Comparison of ENCODE assay signal across 27 cellular contexts in genomic region chr21:16320110-16320509, GRCh38.
DNase-seq lines count a peak whose midpoint lies in the region; ATAC-seq, FAIRE-seq and TF ChIP-seq lines count a peak whose summit lies in the region.
"Had no signal": no experiment of that assay in that cellular context is flagged by ENCODE, and none has a peak within 500 bp of the region (broad histone marks: within the 10 kb centered on the region; RNA-seq: fewer than 3 reads in every experiment).

No MANE protein-coding gene starts in this region.

- H3K4me2 ChIP-seq in HepG2 (ENCODE audit: low read depth, low read length): no peak overlapping the region
- H3K4me2 ChIP-seq in H1 (ENCODE audit: insufficient read depth in 1 of 2, low read depth in 2 of 2, low read length in 2 of 2): no peak overlapping the region
- H3K4me2 ChIP-seq: BLaER1 had no signal

- in situ Hi-C loops in HepG2 (cut with HindIII; ENCODE audit: extremely low pct_ligation_motif_present, low pct_unique_long_range_greater_than_20kb): no loop called here

- TF ChIP-seq RAD21 in HepG2 (CRISPR knock-in tag; IDR thresholded peaks at IDR 0.05) (no peak), H1 (IDR thresholded peaks at IDR 0.05 in 1 of 2, conservative IDR thresholded peaks at IDR 0.05 in 1 of 2; ENCODE audit: low read depth in 2 of 2, low read length in 2 of 2) (no peak)

- H2BK15ac ChIP-seq in H1 (ENCODE audit: low read length): no peak overlapping the region

- no peak for TF ChIP-seq EP300 in HepG2 (IDR thresholded peaks at IDR 0.05; ENCODE audit: low read depth in 2 of 2, low read length in 2 of 2)
- no peak for TF ChIP-seq EP300 in HepG2 (CRISPR knock-in tag; IDR thresholded peaks at IDR 0.05; ENCODE audit: borderline replicate concordance)
- no peak for TF ChIP-seq EP300 in H1 (IDR thresholded peaks at IDR 0.05; ENCODE audit: borderline replicate concordance in 1 of 2, low read depth in 2 of 2, low read length in 2 of 2)

- intact Hi-C loops in HepG2 (cut with micrococcal nuclease; ENCODE audit: unreplicated experiment) (no loop called here), right lobe of liver (cut with DNase I) (no loop called here)

- H4K20me1 ChIP-seq in HepG2 (ENCODE audit: insufficient read depth, low read length): no peaks in the 10 kb centered on the region
- H4K20me1 ChIP-seq in H1 (replicated peaks in 1 of 2; ENCODE audit: control insufficient read depth in 1 of 2, insufficient read depth in 2 of 2, low read length in 2 of 2): no peaks in the 10 kb centered on the region
- H4K20me1 ChIP-seq: BLaER1 had no signal

- H3K23ac ChIP-seq in H1 (ENCODE audit: insufficient read length): no peak overlapping the region

- H3K27ac ChIP-seq in HepG2 (ENCODE audit: extremely low read length, insufficient read depth, low read length) (no peak overlapping the region), right lobe of liver (no peak overlapping the region), H1 (ENCODE audit: low read depth, low read length) (no peak overlapping the region)
- H3K27ac ChIP-seq: 22Rv1, BLaER1 had no signal

- no peak overlapping the region for H4K8ac ChIP-seq in H1 (ENCODE audit: extremely low read depth, insufficient read depth, low read length)

- H3K36me3 Mint-ChIP-seq in activated CD8-positive, alpha-beta T cell treated with anti-CD3 and anti-CD28 coated beads, Interleukin-2, amount 10 ng/mL, durations not matched to agents 7 days and 5 days (ENCODE audit: low read depth): no peaks in the 10 kb centered on the region
- H3K36me3 Mint-ChIP-seq: CD14-positive monocyte; CD4-positive, alpha-beta memory T cell; CD4-positive, CD25-positive, alpha-beta regulatory T cell; CD8-positive, alpha-beta memory T cell had no signal

- H3K36me3 ChIP-seq in HepG2 (replicated peaks in 1 of 2; ENCODE audit: control insufficient read depth in 1 of 2, insufficient read depth in 2 of 2, low read length in 2 of 2): no peaks in the 10 kb centered on the region
- H3K36me3 ChIP-seq in right lobe of liver: no peaks in the 10 kb centered on the region
- no peaks in the 10 kb centered on the region for H3K36me3 ChIP-seq in H1 (ENCODE audit: control insufficient read depth in 2 of 4, insufficient read depth in 4 of 4, low read length in 3 of 4)
- H3K36me3 ChIP-seq: BE2C, BLaER1 had no signal

- H3K23me2 ChIP-seq in H1 (ENCODE audit: low read depth, low read length): no peaks in the 10 kb centered on the region

- no peak overlapping the region for H2AK5ac ChIP-seq in H1 (ENCODE audit: low read depth, low read length)

- POLR2A ChIA-PET in HepG2 (lab: Yijun Ruan, JAX) (no interaction called here), H1 (lab: Charles Lee; ENCODE audit: partially characterized antibody) (no interaction called here)
- POLR2A ChIA-PET in activated CD8-positive, alpha-beta T cell treated with anti-CD3 and anti-CD28 coated beads, Interleukin-2, amount 10 ng/mL, durations not matched to agents 7 days and 5 days (lab: Charles Lee): no interaction called here

- H3K27me3 ChIP-seq in HepG2 (ENCODE audit: control insufficient read depth in 1 of 2, insufficient read depth in 2 of 2, low read length in 2 of 2) (no peaks in the 10 kb centered on the region), right lobe of liver (no peaks in the 10 kb centered on the region), H1 (replicated peaks in 1 of 4; ENCODE audit: control insufficient read depth in 3 of 4, extremely low read depth in 1 of 4, insufficient read depth in 3 of 4, low read length in 3 of 4) (peaks cover 0 to 3% (median 0%) of the 10 kb centered on the region in 4 experiments; a peak in 1 of 7 replicates)
- H3K27me3 ChIP-seq: BE2C, BLaER1 had no signal

- no peak overlapping the region for H3K4ac ChIP-seq in H1 (replicated peaks; ENCODE audit: insufficient read length, low read depth, low read length)

- no peak for DNase-seq in HepG2 (ENCODE audit: low spot score)
- no peak for DNase-seq in right lobe of liver
- no peak for DNase-seq in LNCaP clone FGC (ENCODE audit: low read depth)
- no peak for DNase-seq in H1 (ENCODE audit: low read depth in 1 of 2, low spot score in 2 of 2)
- DNase-seq in NCI-H510A treated with DMSO at 0.1 percent for 48 hours (lab: John Stamatoyannopoulos, UW): no peak
- no peak for DNase-seq in NCI-H748 treated with DMSO at 0.1 percent for 48 hours (lab: John Stamatoyannopoulos, UW)
- DNase-seq in activated CD8-positive, alpha-beta T cell treated with anti-CD3 and anti-CD28 coated beads, Interleukin-2, amount 10 ng/mL, durations not matched to agents 7 days and 5 days: no peak
- DNase-seq: ACHN; BE2C; C1 segment of cervical spinal cord; CD4-positive, alpha-beta memory T cell; CD4-positive, CD25-positive, alpha-beta regulatory T cell; CD8-positive, alpha-beta memory T cell; COR-L47; DMS 273 treated with DMSO at 0.1 percent for 48 hours; DMS153; DMS53; DMS79; DND-41; EL; GDM1 had no signal

- TF ChIP-seq CTCF in HepG2 (CRISPR knock-in tag; IDR thresholded peaks at IDR 0.05): no peak
- no peak for TF ChIP-seq CTCF in right lobe of liver (IDR thresholded peaks at IDR 0.05)
- TF ChIP-seq CTCF in LNCaP clone FGC (IDR thresholded peaks at IDR 0.05; ENCODE audit: control insufficient read depth, extremely low read depth, insufficient read depth): no peak
- no peak for TF ChIP-seq CTCF in H1 (IDR thresholded peaks at IDR 0.05; ENCODE audit: control extremely low read depth in 1 of 3, insufficient read depth in 1 of 3, low read depth in 1 of 3, low read length in 3 of 3)

- H3K4me3 Mint-ChIP-seq in activated CD8-positive, alpha-beta T cell treated with anti-CD3 and anti-CD28 coated beads, Interleukin-2, amount 10 ng/mL, durations not matched to agents 7 days and 5 days: no peak overlapping the region
- H3K4me3 Mint-ChIP-seq: CD14-positive monocyte; CD4-positive, alpha-beta memory T cell; CD4-positive, CD25-positive, alpha-beta regulatory T cell; CD8-positive, alpha-beta memory T cell had no signal

- H3K18ac ChIP-seq in H1 (ENCODE audit: extremely low read depth, low read length): no peak overlapping the region

- ATAC-seq in HepG2 (no peak), right lobe of liver (no peak)
- ATAC-seq in activated CD8-positive, alpha-beta T cell treated with anti-CD3 and anti-CD28 coated beads, Interleukin-2, amount 10 ng/mL, durations not matched to agents 7 days and 5 days: no peak
- ATAC-seq: GM12878 had no signal

- no peaks in the 10 kb centered on the region for H3K4me1 Mint-ChIP-seq in activated CD8-positive, alpha-beta T cell treated with anti-CD3 and anti-CD28 coated beads, Interleukin-2, amount 10 ng/mL, durations not matched to agents 7 days and 5 days (ENCODE audit: low read depth)
- H3K4me1 Mint-ChIP-seq: CD14-positive monocyte; CD4-positive, CD25-positive, alpha-beta regulatory T cell; CD8-positive, alpha-beta memory T cell had no signal

- FAIRE-seq in HepG2 (lab: Jason Lieb, UNC): no peak
- no peak for FAIRE-seq in H1 (lab: Jason Lieb, UNC)
- FAIRE-seq: GM12878, GM12892, GM18507 had no signal

- H2BK120ac ChIP-seq in H1 (replicated peaks; ENCODE audit: low read depth, low read length): no peak overlapping the region

- no peak overlapping the region for H2BK5ac ChIP-seq in H1 (ENCODE audit: low read depth, low read length)

- 9% methylated on average over 1 of the region's 1 CpG for WGBS in HepG2 (ENCODE audit: low lambda C conversion rate)
- WGBS in right lobe of liver (ENCODE audit: insufficient coverage, low coverage, low lambda C conversion rate, missing lambda C conversion rate): 82% methylated on average over 1 of the region's 1 CpG
- WGBS in H1 (ENCODE audit: extremely low coverage in 1 of 2, insufficient coverage in 1 of 2, insufficient read length in 1 of 2, insufficient replicate concordance in 2 of 2, low coverage in 1 of 2, low lambda C conversion rate in 2 of 2, missing lambda C conversion rate in 1 of 2), 2 experiments: 96% methylated on average over 1 of the region's 1 CpG; no CpG with 5 or more reads in 1 of the 2 experiments

- H3K4me1 ChIP-seq in HepG2 (ENCODE audit: insufficient read depth, low read length) (no peaks in the 10 kb centered on the region), right lobe of liver (peaks cover 0 to 7% (median 0%) of the 10 kb centered on the region in 4 donors), H1 (replicated peaks in 1 of 4; ENCODE audit: control insufficient read depth in 3 of 4, insufficient read depth in 4 of 4, low read length in 3 of 4) (peaks cover 0 to 2% (median 0%) of the 10 kb centered on the region in 4 experiments; a peak in 1 of 7 replicates)
- H3K4me1 ChIP-seq: BE2C, BLaER1 had no signal

- peaks cover 3% of the 10 kb centered on the region for H3K27me3 Mint-ChIP-seq in activated CD8-positive, alpha-beta T cell treated with anti-CD3 and anti-CD28 coated beads, Interleukin-2, amount 10 ng/mL, durations not matched to agents 7 days and 5 days (ENCODE audit: low read depth)
- H3K27me3 Mint-ChIP-seq: CD4-positive, alpha-beta memory T cell had no signal

- H4K5ac ChIP-seq in H1 (ENCODE audit: insufficient read length, low read depth, low read length): no peak overlapping the region

- no peak overlapping the region for H3K27ac Mint-ChIP-seq in activated CD8-positive, alpha-beta T cell treated with anti-CD3 and anti-CD28 coated beads, Interleukin-2, amount 10 ng/mL, durations not matched to agents 7 days and 5 days
- H3K27ac Mint-ChIP-seq: CD14-positive monocyte; CD4-positive, alpha-beta memory T cell; CD4-positive, CD25-positive, alpha-beta regulatory T cell; CD8-positive, alpha-beta memory T cell had no signal

- no peaks in the 10 kb centered on the region for H3K79me2 ChIP-seq in HepG2 (ENCODE audit: insufficient read depth, low read length)
- no peaks in the 10 kb centered on the region for H3K79me2 ChIP-seq in H1 (ENCODE audit: control insufficient read depth in 1 of 2, insufficient read depth in 2 of 2, low read length in 2 of 2)

- TF ChIP-seq POLR2A in HepG2 (IDR thresholded peaks at IDR 0.05; ENCODE audit: insufficient read depth in 1 of 2, low read depth in 2 of 2, low read length in 2 of 2) (no peak), right lobe of liver (IDR thresholded peaks at IDR 0.05) (no peak), H1 (IDR thresholded peaks at IDR 0.05; ENCODE audit: control extremely low read depth in 1 of 2, low read depth in 2 of 2, low read length in 2 of 2) (no peak)

- no peak overlapping the region for H2BK20ac ChIP-seq in H1 (ENCODE audit: low read length)

- BruUV-seq in HepG2 (replicated peaks; lab: Mats Ljungman, UMichigan): no TSS peak

- no peak overlapping the region for H2AFZ ChIP-seq in HepG2 (ENCODE audit: low read length)
- no peak overlapping the region for H2AFZ ChIP-seq in H1 (ENCODE audit: low read length)

- no peaks in the 10 kb centered on the region for H3K9me3 Mint-ChIP-seq in activated CD8-positive, alpha-beta T cell treated with anti-CD3 and anti-CD28 coated beads, Interleukin-2, amount 10 ng/mL, durations not matched to agents 7 days and 5 days (ENCODE audit: insufficient read depth)
- H3K9me3 Mint-ChIP-seq: CD4-positive, alpha-beta memory T cell had no signal

- H3K9ac ChIP-seq in HepG2 (ENCODE audit: insufficient read depth, low read depth, low read length): no peak overlapping the region
- no peak overlapping the region for H3K9ac ChIP-seq in H1 (replicated peaks in 1 of 4; ENCODE audit: extremely low read depth in 1 of 4, low read depth in 3 of 4, low read length in 3 of 4)
- H3K9ac ChIP-seq: BLaER1 had no signal

- H3K14ac ChIP-seq in H1 (ENCODE audit: insufficient read length): no peak overlapping the region

- H2BK12ac ChIP-seq in H1 (ENCODE audit: low read depth, low read length): no peak overlapping the region

- no peaks in the 10 kb centered on the region for H3K79me1 ChIP-seq in H1 (ENCODE audit: low read depth, low read length)

- H3K9me3 ChIP-seq in HepG2 (ENCODE audit: low read length) (no peaks in the 10 kb centered on the region), right lobe of liver (no peaks in the 10 kb centered on the region), H1 (ENCODE audit: insufficient read depth in 2 of 2, low read depth in 1 of 2, low read length in 1 of 2) (no peaks in the 10 kb centered on the region)
- H3K9me3 ChIP-seq: BE2C, BLaER1 had no signal

- H3K56ac ChIP-seq in H1 (replicated peaks; ENCODE audit: insufficient read length, low read depth, low read length): no peak overlapping the region

- CTCF ChIA-PET in HepG2 (lab: Yijun Ruan, JAX; ENCODE audit: low intra/inter-chr PET ratio, low total read pairs): no interaction called here
- CTCF ChIA-PET in H1 (lab: Charles Lee; ENCODE audit: partially characterized antibody): no interaction called here
- CTCF ChIA-PET in activated CD8-positive, alpha-beta T cell treated with anti-CD3 and anti-CD28 coated beads, Interleukin-2, amount 10 ng/mL, durations not matched to agents 7 days and 5 days (lab: Charles Lee): no interaction called here

- H3K4me3 ChIP-seq in HepG2 (replicated peaks in 1 of 3; ENCODE audit: insufficient read depth in 1 of 3, low read depth in 2 of 3, low read length in 3 of 3) (no peak overlapping the region), right lobe of liver (no peak overlapping the region), LNCaP clone FGC (ENCODE audit: low read depth, low read length) (peak overlapping the region; percentile 96), H1 (ENCODE audit: extremely low read depth in 1 of 4, insufficient read depth in 2 of 4, low read depth in 3 of 4, low read length in 4 of 4) (no peak overlapping the region)
- H3K4me3 ChIP-seq: BLaER1, GM12878 had no signal

- no peak overlapping the region for H4K91ac ChIP-seq in H1 (replicated peaks; ENCODE audit: insufficient read length, low read length)

Comparison
In these comparisons a context has a peak if more than half of its experiments do, and no peak if none do; other contexts are left out.
1. Of the 41 proteins assayed by ChIP-seq in both HepG2 and H1: peak only in HepG2: none; only in H1: none; in both: MAFK; in neither: 40.